In genomic region chr14:90105756-90106155, GRCh38 we compare ENCODE assay signal across 1 cellular context.
TF ChIP-seq lines count a peak whose summit lies in the region.

No MANE protein-coding gene starts in this region.

TF ChIP-seq in GM23338, 12 proteins besides CTCF, POLR2A, EP300 and RAD21 (continued from another document):
- TF ChIP-seq REST (IDR thresholded peaks at IDR 0.05; ENCODE audit: unreplicated experiment) (no peak), ZNF114 (CRISPR knock-in tag; IDR thresholded peaks at IDR 0.05) (no peak), EZH2phosphoT487 (IDR thresholded peaks at IDR 0.05; ENCODE audit: unreplicated experiment) (no peak), CREB1 (CRISPR knock-in tag; IDR thresholded peaks at IDR 0.05; ENCODE audit: low read depth) (no peak), STAT1 (IDR thresholded peaks at IDR 0.05; ENCODE audit: unreplicated experiment) (no peak)
